In the genomic region with DNA sequence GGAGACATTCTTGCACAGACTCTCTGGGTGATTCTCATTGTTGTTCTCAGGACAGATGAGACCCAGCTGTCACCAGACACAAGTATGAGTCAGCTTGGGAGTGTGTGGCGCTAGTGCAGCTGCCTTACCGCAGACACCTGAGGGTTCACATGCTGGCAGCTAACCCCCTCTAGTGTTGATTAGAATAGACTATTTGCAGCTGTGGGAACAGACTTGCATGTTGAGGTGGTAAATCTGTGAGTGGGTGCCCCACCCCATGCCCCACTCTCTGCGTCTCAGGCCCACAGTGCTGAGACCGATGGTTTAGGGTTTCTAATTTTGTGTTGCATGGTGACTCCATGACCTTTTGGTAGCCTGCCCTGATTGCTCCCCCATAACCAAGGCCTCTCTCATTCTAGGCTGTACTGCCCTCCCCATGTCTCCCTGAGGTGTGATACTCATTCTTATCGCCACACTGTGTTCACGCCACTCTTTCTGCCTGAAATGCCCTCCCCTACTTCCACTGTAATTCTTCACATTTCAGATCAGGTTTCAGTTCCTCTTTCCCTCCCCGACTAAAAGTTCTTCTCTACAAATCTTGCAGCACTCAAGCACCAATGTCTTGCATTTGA, we compare ENCODE assay signal across 8 cellular contexts.
DNase-seq lines count a peak whose midpoint lies in the region; TF ChIP-seq lines count a peak whose summit lies in the region.

No MANE protein-coding gene starts in this region.

- H3K27ac ChIP-seq in breast epithelium (no peak overlapping the region), KMS-11 (peak overlapping the region; percentile 71)
- H3K27ac ChIP-seq in CD8-positive, alpha-beta memory T cell (ENCODE audit: low read depth, low read length): no peak overlapping the region

- CTCF ChIA-PET in MCF 10A (lab: Yijun Ruan, JAX): interaction anchor here (0.5 kb wide), 1 partner anchor 126 kb away, joined by 3 read pairs; no protein-coding TSS in a partner anchor
- CTCF ChIA-PET in CD8-positive, alpha-beta memory T cell (lab: Charles Lee): no interaction called here

- H3K36me3 Mint-ChIP-seq in MCF 10A (ENCODE audit: insufficient read depth, unreplicated experiment): no peaks in the 10 kb centered on the region
- H3K36me3 Mint-ChIP-seq in CD8-positive, alpha-beta memory T cell: no peaks in the 10 kb centered on the region

- intact Hi-C loops in MCF 10A (cut with micrococcal nuclease) (no loop called here), breast epithelium (cut with DNase I; ENCODE audit: low total_unique reads) (no loop called here)

- peak overlapping the region; percentile 59; the same call in 1 of the 2 replicates for H2AFZ ChIP-seq in KMS-11 (ENCODE audit: low read depth)

- H3K36me3 ChIP-seq in breast epithelium (no peaks in the 10 kb centered on the region), H7 (replicated peaks; ENCODE audit: control insufficient read depth, insufficient read depth, low read length) (no peaks in the 10 kb centered on the region), KMS-11 (ENCODE audit: insufficient read depth) (no peaks in the 10 kb centered on the region)
- H3K36me3 ChIP-seq in CD8-positive, alpha-beta memory T cell (ENCODE audit: insufficient read depth, low read length): no peaks in the 10 kb centered on the region

- DNase-seq in MCF 10A (ENCODE audit: unreplicated experiment) (peak; percentile 29), breast epithelium (ENCODE audit: low spot score in 2 of 2) (no peak), H7 (peak; percentile 52), SHP77 treated with DMSO at 0.1 percent for 48 hours (lab: John Stamatoyannopoulos, UW) (peak; percentile 14), islet precursor cell (peak; percentile 90), DMS79 (lab: John Stamatoyannopoulos, UW) (no peak)
- DNase-seq in CD8-positive, alpha-beta memory T cell: no peak

- H3K4me3 Mint-ChIP-seq in MCF 10A (ENCODE audit: unreplicated experiment): no peak overlapping the region
- H3K4me3 Mint-ChIP-seq in CD8-positive, alpha-beta memory T cell: no peak overlapping the region

- no peak overlapping the region for H3K27ac Mint-ChIP-seq in MCF 10A (ENCODE audit: low read depth, unreplicated experiment)
- H3K27ac Mint-ChIP-seq in CD8-positive, alpha-beta memory T cell: no peak overlapping the region

- no TSS peak for BruUV-seq in MCF 10A (replicated peaks; lab: Mats Ljungman, UMichigan)

- H3K4me1 Mint-ChIP-seq in MCF 10A (ENCODE audit: insufficient read depth, unreplicated experiment): no peaks in the 10 kb centered on the region
- H3K4me1 Mint-ChIP-seq in CD8-positive, alpha-beta memory T cell: no peaks in the 10 kb centered on the region

- H3K4me2 ChIP-seq in KMS-11: peak overlapping the region; percentile 77

- peaks cover 16% of the 10 kb centered on the region for H3K9me3 Mint-ChIP-seq in MCF 10A (ENCODE audit: unreplicated experiment)
- H3K9me3 Mint-ChIP-seq in CD8-positive, alpha-beta memory T cell: peaks cover 0 to 2% (median 0%) of the 10 kb centered on the region in 5 donors

- H3K27me3 ChIP-seq in breast epithelium (no peaks in the 10 kb centered on the region), H7 (ENCODE audit: control insufficient read depth, insufficient read depth, low read length) (no peaks in the 10 kb centered on the region), KMS-11 (ENCODE audit: insufficient read depth, low read depth) (no peaks in the 10 kb centered on the region)
- no peaks in the 10 kb centered on the region for H3K27me3 ChIP-seq in CD8-positive, alpha-beta memory T cell (ENCODE audit: insufficient read depth, low read length, poor library complexity, severe bottlenecking)

- POLR2A ChIA-PET in MCF 10A (lab: Yijun Ruan, JAX): no interaction called here
- POLR2A ChIA-PET in CD8-positive, alpha-beta memory T cell (lab: Charles Lee): no interaction called here

- H3K79me2 ChIP-seq in KMS-11 (ENCODE audit: insufficient read depth, low read depth): no peaks in the 10 kb centered on the region

- H3K4me1 ChIP-seq in breast epithelium: no peaks in the 10 kb centered on the region
- H3K4me1 ChIP-seq in KMS-11 (ENCODE audit: low read depth, poor library complexity, severe bottlenecking): peaks cover 42% of the 10 kb centered on the region
- H3K4me1 ChIP-seq in CD8-positive, alpha-beta memory T cell (ENCODE audit: insufficient read depth, low read length): no peaks in the 10 kb centered on the region

- no peaks in the 10 kb centered on the region for H3K27me3 Mint-ChIP-seq in MCF 10A (ENCODE audit: insufficient read depth, unreplicated experiment)
- H3K27me3 Mint-ChIP-seq in CD8-positive, alpha-beta memory T cell: peaks cover 0 to 2% of the 10 kb centered on the region in 2 donors

- no peak overlapping the region for H3K4me3 ChIP-seq in breast epithelium
- H3K4me3 ChIP-seq in H7 (ENCODE audit: insufficient read depth, low read depth, low read length): no peak overlapping the region
- no peak overlapping the region for H3K4me3 ChIP-seq in KMS-11 (IDR thresholded peaks at IDR 0.05; ENCODE audit: insufficient read depth, low read depth, low read length)
- no peak overlapping the region for H3K4me3 ChIP-seq in CD8-positive, alpha-beta memory T cell (ENCODE audit: low read length)

- peak overlapping the region; percentile 27; the same call in 1 of the 2 replicates for H3K9ac ChIP-seq in KMS-11

- no peak for TF ChIP-seq POLR2A in breast epithelium (IDR thresholded peaks at IDR 0.05)

- TF ChIP-seq CTCF in MCF 10A (IDR thresholded peaks at IDR 0.05; ENCODE audit: unreplicated experiment) (no peak), breast epithelium (IDR thresholded peaks at IDR 0.05) (no peak), KMS-11 (conservative IDR thresholded peaks at IDR 0.05; ENCODE audit: low read depth, low read length) (peak; percentile 63)

- no peaks in the 10 kb centered on the region for H4K20me1 ChIP-seq in KMS-11 (ENCODE audit: insufficient read depth)

- no peaks in the 10 kb centered on the region for H3K9me3 ChIP-seq in breast epithelium
- no peaks in the 10 kb centered on the region for H3K9me3 ChIP-seq in CD8-positive, alpha-beta memory T cell (ENCODE audit: low read length)

Comparison
In these comparisons a context has a peak if more than half of its experiments do, and no peak if none do; other contexts are left out.
1. DNase-seq: peak in MCF 10A (single experiment), H7 (single experiment), SHP77 treated with DMSO at 0.1 percent for 48 hours (single experiment) and islet precursor cell (single experiment); none in breast epithelium (0 of 2), CD8-positive, alpha-beta memory T cell (0 of 5) and DMS79 (single experiment).